13 cellular contexts compared by ENCODE assay signal in genomic region chr13:35855531-35856019, GRCh38.
DNase-seq lines count a peak whose midpoint lies in the region; ATAC-seq, FAIRE-seq and TF ChIP-seq lines count a peak whose summit lies in the region.
"Had no signal": no experiment of that assay in that cellular context is flagged by ENCODE, and none has a peak within 500 bp of the region (broad histone marks: within the 10 kb centered on the region; RNA-seq: fewer than 3 reads in every experiment).

No MANE protein-coding gene starts in this region.

- no peaks in the 10 kb centered on the region for H3K36me3 ChIP-seq in mammary epithelial cell (ENCODE audit: insufficient read depth, low read length)
- H3K36me3 ChIP-seq: prostate gland had no signal

- no peaks in the 10 kb centered on the region for H4K20me1 ChIP-seq in mammary epithelial cell (ENCODE audit: insufficient read depth, low read length)

- peak overlapping the region; percentile 43 for H3K4me2 ChIP-seq in mammary epithelial cell (ENCODE audit: insufficient read depth, low read depth, low read length)

- intact Hi-C loops in mammary epithelial cell (cut with micrococcal nuclease) = loop anchor here (5.0 to 10.0 kb wide), 2 partner anchors 37 to 99 kb away; no protein-coding TSS in a partner anchor

- peak overlapping the region; percentile 23 for H2AFZ ChIP-seq in mammary epithelial cell (ENCODE audit: low read depth, low read length)

- no TSS peak for BruUV-seq in mammary epithelial cell (replicated peaks; lab: Mats Ljungman, UMichigan)

- 31% methylated on average over 7 of the region's 12 CpGs for WGBS in mammary epithelial cell (ENCODE audit: low coverage, missing lambda C conversion rate)

- dilution Hi-C loops in mammary epithelial cell (cut with HindIII; ENCODE audit: low sequenced_read_pairs) = no loop called here

- no peak overlapping the region for H3K27ac ChIP-seq in mammary epithelial cell (ENCODE audit: insufficient read depth, low read depth, low read length)
- H3K27ac ChIP-seq: prostate gland had no signal

- H3K27me3 ChIP-seq in mammary epithelial cell (ENCODE audit: insufficient read depth, low read length) = no peaks in the 10 kb centered on the region

- TF ChIP-seq CTCF in mammary epithelial cell (conservative IDR thresholded peaks at IDR 0.05 in 1 of 2, IDR thresholded peaks at IDR 0.05 in 1 of 2; ENCODE audit: extremely low read depth in 1 of 2, insufficient read depth in 1 of 2, low read depth in 1 of 2, low read length in 2 of 2) = no peak

- peaks cover 20% of the 10 kb centered on the region for H3K4me1 ChIP-seq in mammary epithelial cell (ENCODE audit: insufficient read depth, low read length)
- H3K4me1 ChIP-seq: prostate gland had no signal

- no peak overlapping the region for H3K9ac ChIP-seq in mammary epithelial cell (ENCODE audit: insufficient read depth, low read length)

- ATAC-seq in HG02840 (IDR thresholded peaks at IDR 0.05; ENCODE audit: low FRiP score, unreplicated experiment) = no peak

- H3K79me2 ChIP-seq in mammary epithelial cell (ENCODE audit: insufficient read depth, low read length) = no peaks in the 10 kb centered on the region

- CTCF ChIA-PET in mammary epithelial cell (lab: Charles Lee; ENCODE audit: low non-redundant PET) = interaction anchor here (0.6 kb wide), 1 partner anchor 13 kb away, joined by 12 read pairs; no protein-coding TSS in a partner anchor

- in situ Hi-C loops in mammary epithelial cell (cut with MboI; ENCODE audit: low sequenced_read_pairs in 2 of 2) = no loop called here

- FAIRE-seq in GM12892 (lab: Jason Lieb, UNC) = no peak
- FAIRE-seq: GM19239 had no signal

- DNase-seq in COLO668 (lab: John Stamatoyannopoulos, UW; ENCODE audit: unreplicated experiment) (peak; percentile 92), HT1080 (ENCODE audit: low read depth) (peak; percentile 87), mammary epithelial cell (peak; percentile 78), left kidney (ENCODE audit: low read depth, low spot score) (peak; percentile 65), GM12892 (ENCODE audit: insufficient read length) (no peak), mesenteric fat pad (ENCODE audit: low spot score) (no peak)
- no peak for DNase-seq in activated T-cell treated with anti-CD3 and anti-CD28 coated beads, Interleukin-2, amount 50 U/mL, for 1 hour
- DNase-seq: DMS79 treated with DMSO at 0.1 percent for 48 hours, glutamatergic neuron, NCI-H187 had no signal

- H3K4me3 ChIP-seq in mammary epithelial cell (replicated peaks in 1 of 3; ENCODE audit: insufficient read depth in 1 of 3, low read depth in 2 of 3, low read length in 3 of 3) = no peak overlapping the region
- H3K4me3 ChIP-seq: prostate gland had no signal

- no peak for TF ChIP-seq POLR2A in GM12892 (IDR thresholded peaks at IDR 0.05; ENCODE audit: low read depth, low read length)

- H3K9me3 ChIP-seq in mammary epithelial cell (replicated peaks; ENCODE audit: insufficient read depth, low read length) = no peaks in the 10 kb centered on the region
- H3K9me3 ChIP-seq: prostate gland had no signal

Comparison
In these comparisons a context has a peak if more than half of its experiments do, and no peak if none do; other contexts are left out.
1. DNase-seq: peak in COLO668 (single experiment), HT1080 (single experiment), mammary epithelial cell (single experiment) and left kidney (single experiment); none in GM12892 (single experiment), activated T-cell treated with anti-CD3 and anti-CD28 coated beads, Interleukin-2, amount 50 U/mL, for 1 hour (single experiment) and mesenteric fat pad (single experiment).